Comparison of ENCODE assay signal across 14 cellular contexts in genomic region chr3:77799280-77799679, GRCh38.
"Had no signal": no experiment of that assay in that cellular context is flagged by ENCODE, and none has a peak within 500 bp of the region (broad histone marks: within the 10 kb centered on the region; RNA-seq: fewer than 3 reads in every experiment).

No MANE protein-coding gene starts in this region.

- DNase-seq: activated CD4-positive, alpha-beta T cell treated with anti-CD3 and anti-CD28 coated beads for 1 hour; activated CD4-positive, alpha-beta T cell treated with anti-CD3 and anti-CD28 coated beads, Interleukin-2, amount 50 U/mL, for 48 hours; activated naive CD4-positive, alpha-beta T cell treated with Interleukin-2 at 50 U/mL for 16 hours; aorta; effector memory CD8-positive, alpha-beta T cell; gastrocnemius medialis; heart right ventricle; left cardiac atrium; pancreas had no signal

- H3K4me3 ChIP-seq: gastrocnemius medialis, heart right ventricle, lung, pancreas had no signal

- H3K9me3 ChIP-seq: gastrocnemius medialis, pancreas had no signal

- H3K27ac ChIP-seq: epithelial cell of prostate, gastrocnemius medialis, heart right ventricle, pancreas had no signal

- H3K27me3 ChIP-seq: gastrocnemius medialis, heart right ventricle, pancreas had no signal

- H3K36me3 ChIP-seq: gastrocnemius medialis, heart right ventricle, pancreas had no signal

- ATAC-seq: activated T-helper 17 cell treated with anti-CD3 and anti-CD28 coated beads, Interleukin-2, amount 50 U/mL, for 72 hours; effector memory CD8-positive, alpha-beta T cell; gastrocnemius medialis; heart right ventricle; left cardiac atrium; pancreas; stimulated activated effector memory CD8-positive, alpha-beta T cell treated with anti-CD3 and anti-CD28 coated beads, Interleukin-12 subunit alpha, Interleukin-12 subunit beta, amount 100 ng/mL, for 72 hours had no signal

- H3K4me1 ChIP-seq: gastrocnemius medialis, heart right ventricle, pancreas had no signal

- FAIRE-seq: bronchial epithelial cell, pancreas had no signal
